Comparison of ENCODE assay signal across 14 cellular contexts in genomic region chr1:43954036-43954435, GRCh38. TPM values are rescaled to one million over a fixed set of nuclear protein-coding genes. Genes with fewer than 3 reads are reported as not detected.
"Had no signal": no experiment of that assay in that cellular context is flagged by ENCODE, and none has a peak within 500 bp of the region (broad histone marks: within the 10 kb centered on the region; RNA-seq: fewer than 3 reads in every experiment).

No MANE protein-coding gene starts in this region.

- H3K4me1 ChIP-seq: upper lobe of right lung had no signal

- DNase-seq: activated CD4-positive, alpha-beta T cell treated with anti-CD3 and anti-CD28 coated beads, Interleukin-2, amount 10 ng/mL, durations not matched to agents 24 days and 14 days; activated naive CD4-positive, alpha-beta T cell treated with Interleukin-2 at 50 U/mL for 16 hours; activated naive CD8-positive, alpha-beta T cell treated with anti-CD3 and anti-CD28 coated beads, Interleukin-2, amount 50 U/mL, for 24 hours; central memory CD4-positive, alpha-beta T cell; glutamatergic neuron; islet precursor cell; left lung; mesenchymal stem cell; spleen; stimulated activated CD4-positive, alpha-beta T cell treated with anti-CD3 and anti-CD28 coated beads, Interleukin-1b, Interleukin-23, amount 100 ng/mL, for 48 hours; stimulated activated naive CD4-positive, alpha-beta T cell; upper lobe of right lung had no signal

- H3K9me3 ChIP-seq: left lung, spleen, suprapubic skin, upper lobe of right lung had no signal

- H3K4me3 ChIP-seq: left lung, spleen, suprapubic skin, upper lobe of right lung had no signal

- H3K27ac ChIP-seq: left lung, spleen, suprapubic skin, upper lobe of right lung had no signal

- H3K27me3 ChIP-seq: left lung, spleen, suprapubic skin, upper lobe of right lung had no signal

- ATAC-seq: activated naive CD8-positive, alpha-beta T cell treated with anti-CD3 and anti-CD28 coated beads, Interleukin-2, amount 50 U/mL, for 24 hours; left lung; sciatic nerve; upper lobe of right lung had no signal

RNA-seq across cellular contexts. Expression of gene ARTN, which starts 20.4 kb away (rescaled TPM):
- total RNA-seq: activated CD4-positive, alpha-beta T cell treated with anti-CD3 and anti-CD28 coated beads, Interleukin-2, amount 10 ng/mL, durations not matched to agents 24 days and 14 days had no signal
